ENCODE assay signal across 1 cellular context in the genomic region with DNA sequence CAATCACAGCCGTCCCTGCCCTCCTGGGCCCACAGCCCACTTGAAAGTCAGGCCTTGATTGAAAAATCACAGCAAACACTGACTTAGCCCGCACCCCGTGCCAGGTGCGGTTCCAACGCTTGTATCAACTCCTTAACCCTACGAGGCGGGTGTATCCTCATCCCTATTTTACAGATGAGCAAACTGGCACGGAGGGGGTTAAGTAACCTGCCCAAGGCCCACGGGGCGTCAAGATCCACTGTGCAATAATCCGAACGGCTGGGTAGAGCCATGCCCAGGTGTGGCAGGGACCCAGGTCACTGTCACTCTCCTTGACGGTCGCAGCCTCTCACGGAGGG.
TF ChIP-seq lines count a peak whose summit lies in the region.

No MANE protein-coding gene starts in this region.

TF ChIP-seq in IMR-90, 13 proteins besides CTCF, POLR2A, EP300 and RAD21 (continued from another document):
- TF ChIP-seq, protein P1, sequence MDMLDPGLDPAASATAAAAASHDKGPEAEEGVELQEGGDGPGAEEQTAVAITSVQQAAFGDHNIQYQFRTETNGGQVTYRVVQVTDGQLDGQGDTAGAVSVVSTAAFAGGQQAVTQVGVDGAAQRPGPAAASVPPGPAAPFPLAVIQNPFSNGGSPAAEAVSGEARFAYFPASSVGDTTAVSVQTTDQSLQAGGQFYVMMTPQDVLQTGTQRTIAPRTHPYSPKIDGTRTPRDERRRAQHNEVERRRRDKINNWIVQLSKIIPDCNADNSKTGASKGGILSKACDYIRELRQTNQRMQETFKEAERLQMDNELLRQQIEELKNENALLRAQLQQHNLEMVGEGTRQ (IDR thresholded peaks at IDR 0.05; ENCODE audit: low read depth, low read length): no peak
- TF ChIP-seq CEBPB (IDR thresholded peaks at IDR 0.05; ENCODE audit: low read depth, low read length) (no peak), CHD1 (IDR thresholded peaks at IDR 0.05; ENCODE audit: low read depth, low read length) (no peak), MXI1 (IDR thresholded peaks at IDR 0.05; ENCODE audit: borderline replicate concordance, low read depth, low read length) (no peak), NFE2L2 (IDR thresholded peaks at IDR 0.05; ENCODE audit: low read depth, low read length) (no peak), SMC3 (IDR thresholded peaks at IDR 0.05; ENCODE audit: low read depth, low read length) (no peak)
- TF ChIP-seq, protein P2, sequence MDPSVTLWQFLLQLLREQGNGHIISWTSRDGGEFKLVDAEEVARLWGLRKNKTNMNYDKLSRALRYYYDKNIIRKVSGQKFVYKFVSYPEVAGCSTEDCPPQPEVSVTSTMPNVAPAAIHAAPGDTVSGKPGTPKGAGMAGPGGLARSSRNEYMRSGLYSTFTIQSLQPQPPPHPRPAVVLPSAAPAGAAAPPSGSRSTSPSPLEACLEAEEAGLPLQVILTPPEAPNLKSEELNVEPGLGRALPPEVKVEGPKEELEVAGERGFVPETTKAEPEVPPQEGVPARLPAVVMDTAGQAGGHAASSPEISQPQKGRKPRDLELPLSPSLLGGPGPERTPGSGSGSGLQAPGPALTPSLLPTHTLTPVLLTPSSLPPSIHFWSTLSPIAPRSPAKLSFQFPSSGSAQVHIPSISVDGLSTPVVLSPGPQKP (IDR thresholded peaks at IDR 0.05; ENCODE audit: borderline replicate concordance, low read depth, low read length): no peak
